21 cellular contexts compared by ENCODE assay signal in genomic region chr3:12301513-12301912, GRCh38. TPM values are rescaled to one million over a fixed set of nuclear protein-coding genes. Genes with fewer than 3 reads are reported as not detected.
A peak's percentile ranks its signal among the peaks of the same experiment; 100 is the strongest.
DNase-seq lines count a peak whose midpoint lies in the region; ATAC-seq and TF ChIP-seq lines count a peak whose summit lies in the region.
"Had no signal": no experiment of that assay in that cellular context is flagged by ENCODE, and none has a peak within 500 bp of the region (broad histone marks: within the 10 kb centered on the region; RNA-seq: fewer than 3 reads in every experiment).

No MANE protein-coding gene starts in this region.

- TF ChIP-seq CTCF in HCT116 (IDR thresholded peaks at IDR 0.05 in 2 of 3, conservative IDR thresholded peaks at IDR 0.05 in 1 of 3; ENCODE audit: borderline replicate concordance in 1 of 3, insufficient read depth in 1 of 3, low read depth in 2 of 3, low read length in 2 of 3) (no peak), Panc1 (IDR thresholded peaks at IDR 0.05) (no peak), mucosa of descending colon (IDR thresholded peaks at IDR 0.05) (no peak)

- no peak for DNase-seq in HCT116 (ENCODE audit: low read depth, low spot score)
- DNase-seq in Panc1 (ENCODE audit: low read depth, low spot score): no peak
- DNase-seq in mucosa of descending colon: peak in 1 of 3 donors; percentile 53
- DNase-seq in NCI-H345 treated with DMSO at 0.1 percent for 48 hours (lab: John Stamatoyannopoulos, UW; ENCODE audit: unreplicated experiment): no peak
- no peak for DNase-seq in SIG-M5 treated with dmso at 0.1 percent for 504 hours (lab: John Stamatoyannopoulos, UW; ENCODE audit: unreplicated experiment)
- no peak for DNase-seq in activated CD4-positive, alpha-beta T cell treated with anti-CD3 and anti-CD28 coated beads for 1 hour
- DNase-seq: CD4-positive, alpha-beta T cell; COR-L47; DMS 273 treated with DMSO at 0.1 percent for 48 hours; DND-41; Karpas-422; NCI-H1092; NCI-H1436; NCI-H187 treated with DMSO at 0.1 percent for 48 hours; NCI-H2107; NCI-H69; SJCRH30 had no signal

- RAD21 ChIA-PET in HCT116 (lab: Charles Lee; ENCODE audit: low non-redundant PET in 1 of 2, low total read pairs in 2 of 2, uncharacterized antibody in 2 of 2, unreplicated experiment in 2 of 2): no interaction called here

- H3K4me3 ChIP-seq in HCT116 (replicated peaks in 1 of 2; ENCODE audit: low read depth in 1 of 2, low read length in 2 of 2) (no peak overlapping the region), Panc1 (ENCODE audit: low read depth in 2 of 2, low read length in 2 of 2) (no peak overlapping the region), mucosa of descending colon (no peak overlapping the region), subcutaneous abdominal adipose tissue (ENCODE audit: low read depth in 1 of 5, low read length in 5 of 5) (no peak overlapping the region)
- H3K4me3 ChIP-seq: GM23338, HAP-1, Peyer's patch, SJCRH30 had no signal

- H3K9me3 ChIP-seq in HCT116 (ENCODE audit: control insufficient read depth in 1 of 2, insufficient read depth in 1 of 2, low read depth in 1 of 2, low read length in 2 of 2) (no peaks in the 10 kb centered on the region), Panc1 (ENCODE audit: control insufficient read depth, insufficient read depth, low read depth, low read length) (no peaks in the 10 kb centered on the region), mucosa of descending colon (no peaks in the 10 kb centered on the region), subcutaneous abdominal adipose tissue (ENCODE audit: control insufficient read depth in 5 of 5, low read length in 5 of 5) (no peaks in the 10 kb centered on the region)
- H3K9me3 ChIP-seq: HAP-1, Peyer's patch, SJCRH30 had no signal

- H3K27ac ChIP-seq in HCT116 (ENCODE audit: low read depth, low read length) (no peak overlapping the region), Panc1 (ENCODE audit: low read length) (peak overlapping the region; percentile 73), subcutaneous abdominal adipose tissue (ENCODE audit: low read depth, low read length) (peak overlapping the region; percentile 91)
- H3K27ac ChIP-seq: Peyer's patch, SJCRH30 had no signal

- no peaks in the 10 kb centered on the region for H4K20me1 ChIP-seq in HCT116 (ENCODE audit: insufficient read depth)

- H3K36me3 ChIP-seq in HCT116 (ENCODE audit: control insufficient read depth in 1 of 2, insufficient read depth in 2 of 2, low read length in 2 of 2) (no peaks in the 10 kb centered on the region), Panc1 (ENCODE audit: control insufficient read depth, insufficient read depth, low read length) (peaks cover 4% of the 10 kb centered on the region; the same call in 1 of the 2 replicates), mucosa of descending colon (ENCODE audit: low read depth) (no peaks in the 10 kb centered on the region), subcutaneous abdominal adipose tissue (ENCODE audit: control insufficient read depth in 5 of 5, insufficient read depth in 5 of 5, low read length in 5 of 5) (peaks cover 6 to 23% (median 12%) of the 10 kb centered on the region in 5 donors)
- H3K36me3 ChIP-seq: HAP-1, Peyer's patch, SJCRH30 had no signal

- POLR2A ChIA-PET in HCT116 (lab: Charles Lee) (no interaction called here), Panc1 (lab: Charles Lee) (no interaction called here)

- H3K4me2 ChIP-seq in HCT116 (ENCODE audit: low read length): no peak overlapping the region
- H3K4me2 ChIP-seq: GM23338 had no signal

- ATAC-seq in HCT116 (no peak), Panc1 (no peak), mucosa of descending colon (peak; percentile 48)
- ATAC-seq: GM23338 had no signal

- H3K79me2 ChIP-seq in HCT116 (ENCODE audit: insufficient read depth, low read length): peaks cover 24% of the 10 kb centered on the region

- H3K4me1 ChIP-seq in HCT116 (ENCODE audit: control insufficient read depth in 1 of 2, insufficient read depth in 2 of 2, low read length in 2 of 2): peaks cover 18 to 65% of the 10 kb centered on the region in 2 experiments
- peaks cover 77% of the 10 kb centered on the region for H3K4me1 ChIP-seq in Panc1 (ENCODE audit: control insufficient read depth, insufficient read depth, low read length)
- H3K4me1 ChIP-seq in mucosa of descending colon (ENCODE audit: low read depth): peaks cover 12% of the 10 kb centered on the region
- H3K4me1 ChIP-seq in subcutaneous abdominal adipose tissue (ENCODE audit: control insufficient read depth in 5 of 5, insufficient read depth in 5 of 5, low read length in 5 of 5): peaks cover 5 to 65% (median 59%) of the 10 kb centered on the region in 5 donors
- H3K4me1 ChIP-seq: SJCRH30 had no signal

- H3K27me3 ChIP-seq in HCT116 (ENCODE audit: insufficient read depth, low read length) (no peaks in the 10 kb centered on the region), Panc1 (ENCODE audit: control insufficient read depth, insufficient read depth, low read length) (no peaks in the 10 kb centered on the region), subcutaneous abdominal adipose tissue (ENCODE audit: control insufficient read depth in 5 of 5, insufficient read depth in 4 of 5, low read length in 5 of 5) (no peaks in the 10 kb centered on the region)
- H3K27me3 ChIP-seq: Peyer's patch had no signal

- in situ Hi-C loops in Panc1 (cut with HindIII; ENCODE audit: low pct_unique_long_range_greater_than_20kb, low sequenced_read_pairs): no loop called here

- H3K9me2 ChIP-seq in HCT116 (ENCODE audit: insufficient read depth): no peaks in the 10 kb centered on the region

- CTCF ChIA-PET in HCT116 (lab: Charles Lee): no interaction called here
- CTCF ChIA-PET in Panc1 (lab: Charles Lee): no interaction called here

- no peak for TF ChIP-seq POLR2A in HCT116 (IDR thresholded peaks at IDR 0.05; ENCODE audit: borderline replicate concordance, extremely low read depth, insufficient read depth, insufficient read length)

- BruUV-seq in HCT116 (replicated peaks; lab: Mats Ljungman, UMichigan) (TSS peak; percentile 7), Panc1 (replicated peaks; lab: Mats Ljungman, UMichigan) (no TSS peak)

- H3K9ac ChIP-seq in HCT116 (ENCODE audit: low read length): no peak overlapping the region
- H3K9ac ChIP-seq in subcutaneous abdominal adipose tissue (ENCODE audit: low read length in 5 of 5): no peak overlapping the region

- intact Hi-C loops in HCT116 (cut with micrococcal nuclease) (loop anchor here (5.0 kb wide), 1 partner anchor 109 kb away; no protein-coding TSS in a partner anchor), Panc1 (cut with micrococcal nuclease; ENCODE audit: unreplicated experiment) (no loop called here), mucosa of descending colon (cut with DNase I, micrococcal nuclease) (no loop called here)

- H2AFZ ChIP-seq in HCT116 (ENCODE audit: low read depth, low read length, poor library complexity, severe bottlenecking): no peak overlapping the region
- H2AFZ ChIP-seq: GM23338 had no signal

- no peak for TF ChIP-seq RAD21 in HCT116 (IDR thresholded peaks at IDR 0.05; ENCODE audit: low read depth)

TF ChIP-seq in HCT116, 20 proteins besides CTCF, POLR2A, EP300 and RAD21:
- TF ChIP-seq TCF7L2 (IDR thresholded peaks at IDR 0.05; ENCODE audit: borderline replicate concordance, extremely low read depth, insufficient read depth, insufficient read length): no peak

RNA-seq across cellular contexts. Expression of gene PPARG, which starts 12.6 kb away (rescaled TPM):
- total RNA-seq in HCT116 (2021; ENCODE audit: unreplicated experiment) (71.6 TPM), Panc1 (2021; ENCODE audit: unreplicated experiment) (88.1 TPM), mucosa of descending colon (100 to 1,000 TPM in 1 of 3 donors, 10 to 100 TPM in 2; 61.6 to 173 (median 98.8) TPM)
- polyA plus RNA-seq in HCT116 (2012): 40.4 and 42.9 TPM in 2 replicates
- polyA plus RNA-seq in Panc1 (2012; ENCODE audit: insufficient read length): 66.6 TPM
